8 cellular contexts compared by ENCODE assay signal in the genomic region with DNA sequence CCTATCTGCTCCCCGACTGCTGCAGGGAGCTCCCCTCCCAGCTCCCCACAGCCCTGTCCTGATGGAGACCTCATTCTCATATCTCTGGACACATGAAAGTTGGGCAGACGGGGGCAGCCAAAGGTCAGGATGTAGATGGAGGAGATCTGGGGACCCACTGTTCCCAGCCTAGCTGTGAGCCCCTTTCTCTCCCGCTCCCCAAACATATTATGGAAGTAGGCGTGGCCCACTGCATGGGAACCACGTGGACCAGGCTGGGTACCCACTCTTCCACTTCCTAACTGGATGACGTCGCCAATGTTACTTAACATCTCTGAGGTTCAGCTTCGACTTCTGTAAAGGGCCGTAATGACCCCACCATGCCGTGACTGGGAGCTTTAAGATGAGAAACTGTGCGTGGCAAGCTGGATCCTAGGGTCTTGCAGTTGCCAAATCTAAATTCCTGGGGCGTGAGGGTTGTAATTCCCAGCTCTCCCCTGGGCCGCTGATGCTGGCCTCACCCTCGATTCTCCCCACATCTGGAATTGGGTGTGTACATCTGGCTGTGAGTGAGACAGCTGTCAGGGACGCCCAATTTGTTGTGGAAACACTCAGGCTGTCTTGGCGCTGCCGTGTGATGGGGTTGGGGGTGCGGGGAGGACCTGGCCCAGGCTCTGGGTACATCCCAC. TPM values are rescaled to one million over a fixed set of nuclear protein-coding genes. Genes with fewer than 3 reads are reported as not detected.
DNase-seq lines count a peak whose midpoint lies in the region; ATAC-seq, FAIRE-seq and TF ChIP-seq lines count a peak whose summit lies in the region.

No MANE protein-coding gene starts in this region.

- H3K4me1 Mint-ChIP-seq in IgD-negative memory B cell, result peaks cover 5 to 6% (median 5%) of the 10 kb centered on the region in 3 donors

- ATAC-seq in GM19397 (IDR thresholded peaks at IDR 0.05; ENCODE audit: unreplicated experiment) (no peak), GM21619 (IDR thresholded peaks at IDR 0.05; ENCODE audit: unreplicated experiment) (no peak)

- H3K36me3 Mint-ChIP-seq in IgD-negative memory B cell, result no peaks in the 10 kb centered on the region

- FAIRE-seq in bronchial epithelial cell (lab: Jason Lieb, UNC) (peak; percentile 18), urothelium cell line (lab: Jason Lieb, UNC) (no peak)

- TF ChIP-seq CTCF in A673 (conservative IDR thresholded peaks at IDR 0.05; ENCODE audit: low read depth, low read length) (no peak), bronchial epithelial cell (IDR thresholded peaks at IDR 0.05; ENCODE audit: insufficient read depth, low read length, severe bottlenecking) (no peak)

- CTCF ChIA-PET in A673 (lab: Charles Lee), result interaction anchor here (0.6 to 3.7 kb wide), 8 partner anchors 14 to 175 kb away, joined by 3 to 34 read pairs (median 6); a partner anchor contains a TSS

- intact Hi-C loops in A673 (cut with micrococcal nuclease; ENCODE audit: unreplicated experiment), result loop anchor here (5.0 to 10.0 kb wide), 2 partner anchors 114 to 472 kb away; a partner anchor contains a TSS

- H3K27ac ChIP-seq in A673 (ENCODE audit: low read depth, low read length, poor library complexity, severe bottlenecking) (no peak overlapping the region), mesodermal cell (ENCODE audit: low read depth, low read length, severe bottlenecking) (peak overlapping the region; percentile 3)

- peak overlapping the region in 1 of 3 donors; percentile 56 for H3K27ac Mint-ChIP-seq in IgD-negative memory B cell

- BruUV-seq in A673 (replicated peaks; lab: Mats Ljungman, UMichigan), result no TSS peak

- H3K27me3 Mint-ChIP-seq in IgD-negative memory B cell, result peaks cover 7% of the 10 kb centered on the region

- no peaks in the 10 kb centered on the region for H3K9me3 Mint-ChIP-seq in IgD-negative memory B cell

- WGBS in mesodermal cell (ENCODE audit: insufficient coverage in 2 of 2), 2 experiments, result 69 to 74% methylated on average over 14 to 15 of the region's 18 CpGs

- H3K4me3 ChIP-seq in A673 (ENCODE audit: low read depth, low read length, poor library complexity, severe bottlenecking) (peak overlapping the region; percentile 80), bronchial epithelial cell (ENCODE audit: low read depth, low read length) (peak overlapping the region; percentile 84), mesodermal cell (ENCODE audit: extremely low read depth, insufficient read depth, low read length, poor library complexity, severe bottlenecking) (peak overlapping the region; percentile 98)

- peaks cover 9% of the 10 kb centered on the region for H3K4me1 ChIP-seq in A673 (ENCODE audit: insufficient read depth, low read length, poor library complexity, severe bottlenecking)
- H3K4me1 ChIP-seq in mesodermal cell (ENCODE audit: control insufficient read depth, insufficient read depth, low read length, poor library complexity, severe bottlenecking), result peaks cover 10% of the 10 kb centered on the region

- POLR2A ChIA-PET in A673 (lab: Charles Lee; ENCODE audit: low non-redundant PET), result no interaction called here

- DNase-seq in A673 (ENCODE audit: low spot score) (no peak), bronchial epithelial cell (ENCODE audit: low read depth) (peak; percentile 67), urothelium cell line (ENCODE audit: low spot score) (no peak)
- DNase-seq in stimulated activated CD8-positive, alpha-beta memory T cell treated with anti-CD3 and anti-CD28 coated beads, Interleukin-4, amount 100 ng/mL, for 48 hours, result no peak

- H3K9me3 ChIP-seq in A673 (ENCODE audit: low read depth, low read length, poor library complexity, severe bottlenecking) (no peaks in the 10 kb centered on the region), mesodermal cell (ENCODE audit: control insufficient read depth, low read length) (no peaks in the 10 kb centered on the region)

- no peaks in the 10 kb centered on the region for H3K27me3 ChIP-seq in A673 (replicated peaks; ENCODE audit: insufficient read depth, low read depth, low read length, poor library complexity)
- H3K27me3 ChIP-seq in bronchial epithelial cell (ENCODE audit: control insufficient read depth, insufficient read depth, low read length), result no peaks in the 10 kb centered on the region

- H3K36me3 ChIP-seq in A673 (ENCODE audit: insufficient read depth, low read length, poor library complexity, severe bottlenecking), result no peaks in the 10 kb centered on the region
- H3K36me3 ChIP-seq in bronchial epithelial cell (ENCODE audit: control insufficient read depth, insufficient read depth, low read length), result peaks cover 7% of the 10 kb centered on the region
- H3K36me3 ChIP-seq in mesodermal cell (ENCODE audit: control insufficient read depth, insufficient read depth, low read length), result peaks cover 28% of the 10 kb centered on the region

- peak overlapping the region; percentile 61 to 86 (median 76) for H3K4me3 Mint-ChIP-seq in IgD-negative memory B cell

RNA-seq across cellular contexts. Expression of a gene that starts 1.8 kb away (rescaled TPM):
- total RNA-seq in A673 (2021), result 4.8 and 5.4 TPM in 2 replicates
- polyA plus RNA-seq in IgD-negative memory B cell, result not detected
- 1.9 and 2.4 TPM in 2 replicates for total RNA-seq in bronchial epithelial cell
- polyA plus RNA-seq in mesodermal cell (2013, experiment 1 of 2), result 14.7 TPM
- polyA plus RNA-seq in mesodermal cell (2013, experiment 2 of 2), result 8.1 TPM

RNA-seq across cellular contexts. Expression of a gene that starts 17.2 kb away (rescaled TPM):
- total RNA-seq in A673 (2021) (125 and 149 TPM in 2 replicates), bronchial epithelial cell (16.8 and 18.2 TPM in 2 replicates)
- 77.7 TPM for polyA plus RNA-seq in IgD-negative memory B cell
- 81.1 TPM for polyA plus RNA-seq in mesodermal cell (2013, experiment 1 of 2)
- 73.7 TPM for polyA plus RNA-seq in mesodermal cell (2013, experiment 2 of 2)

RNA-seq across cellular contexts. Expression of a gene that starts 38.1 kb away (rescaled TPM):
- total RNA-seq in A673 (2021), result 2.3 and 3.5 TPM in 2 replicates
- 2.3 TPM for polyA plus RNA-seq in IgD-negative memory B cell
- 0.26 TPM in 2 replicates for total RNA-seq in bronchial epithelial cell
- polyA plus RNA-seq in mesodermal cell (2013, experiment 1 of 2), result 0.81 TPM
- 0.40 TPM for polyA plus RNA-seq in mesodermal cell (2013, experiment 2 of 2)

RNA-seq across cellular contexts. Expression of a gene that starts 54.7 kb away (rescaled TPM):
- total RNA-seq in A673 (2021), result 92.4 TPM in 2 replicates
- polyA plus RNA-seq in IgD-negative memory B cell, result 13.0 TPM
- 1.3 and 1.6 TPM in 2 replicates for total RNA-seq in bronchial epithelial cell
- 26.9 TPM for polyA plus RNA-seq in mesodermal cell (2013, experiment 1 of 2)
- polyA plus RNA-seq in mesodermal cell (2013, experiment 2 of 2), result 25.7 TPM
